Comparison of ENCODE assay signal across 8 cellular contexts in genomic region chr10:119663866-119664698, GRCh38. TPM values are rescaled to one million over a fixed set of nuclear protein-coding genes. Genes with fewer than 3 reads are reported as not detected.
A peak's percentile ranks its signal among the peaks of the same experiment; 100 is the strongest.
DNase-seq lines count a peak whose midpoint lies in the region; ATAC-seq and TF ChIP-seq lines count a peak whose summit lies in the region.

No MANE protein-coding gene starts in this region.

- no peak for DNase-seq in heart left ventricle
- no peak for DNase-seq in left ventricle myocardium superior
- DNase-seq in activated CD4-positive, alpha-beta T cell treated with anti-CD3 and anti-CD28 coated beads for 48 hours = peak; percentile 35
- no peak for DNase-seq in fibroblast of lung (ENCODE audit: low read depth in 2 of 2)
- no peak for DNase-seq in tibial artery
- no peak for DNase-seq in activated CD8-positive, alpha-beta memory T cell treated with anti-CD3 and anti-CD28 coated beads, Interleukin-2, amount 50 U/mL, for 4 hours

- ATAC-seq in heart left ventricle (no peak), left ventricle myocardium superior (no peak), HG03354 (IDR thresholded peaks at IDR 0.05; ENCODE audit: poor library complexity, severe bottlenecking, unreplicated experiment) (no peak), HG02798 (IDR thresholded peaks at IDR 0.05; ENCODE audit: poor library complexity, unreplicated experiment) (no peak)

- H4K20me1 ChIP-seq in fibroblast of lung (ENCODE audit: control insufficient read depth, extremely low read depth, insufficient read depth, low read length) = no peaks in the 10 kb centered on the region

- H2AFZ ChIP-seq in fibroblast of lung (ENCODE audit: low read length) = no peak overlapping the region

- peak overlapping the region in 1 of 12 donors; percentile 3 for H3K4me3 ChIP-seq in heart left ventricle
- peak overlapping the region in 2 of 4 experiments; percentile 18 to 29 for H3K4me3 ChIP-seq in fibroblast of lung (replicated peaks in 1 of 4; ENCODE audit: control extremely low read depth in 1 of 4, insufficient read depth in 1 of 4, low read depth in 3 of 4, low read length in 4 of 4)
- no peak overlapping the region for H3K4me3 ChIP-seq in tibial artery

- H3K79me2 ChIP-seq in fibroblast of lung (ENCODE audit: control insufficient read depth, insufficient read depth, low read length) = peaks cover 92% of the 10 kb centered on the region

- peaks cover 5 to 98% (median 73%) of the 10 kb centered on the region in 12 donors for H3K4me1 ChIP-seq in heart left ventricle
- peaks cover 57% of the 10 kb centered on the region for H3K4me1 ChIP-seq in fibroblast of lung (ENCODE audit: control insufficient read depth, extremely low read depth, insufficient read depth, low read length)
- H3K4me1 ChIP-seq in tibial artery = peaks cover 0 to 96% (median 71%) of the 10 kb centered on the region in 4 donors

- peak overlapping the region; percentile 40 for H3K9ac ChIP-seq in fibroblast of lung (ENCODE audit: insufficient read depth, low read length)

- TF ChIP-seq CTCF in heart left ventricle (IDR thresholded peaks at IDR 0.05) = no peak
- no peak for TF ChIP-seq CTCF in fibroblast of lung (conservative IDR thresholded peaks at IDR 0.05 in 1 of 2, IDR thresholded peaks at IDR 0.05 in 1 of 2; ENCODE audit: low read depth in 1 of 2, low read length in 2 of 2)
- TF ChIP-seq CTCF in tibial artery (IDR thresholded peaks at IDR 0.05) = no peak

- H3K4me2 ChIP-seq in fibroblast of lung (ENCODE audit: extremely low read depth, insufficient read depth, low read length) = peak overlapping the region; percentile 75

- H3K27me3 ChIP-seq in heart left ventricle = no peaks in the 10 kb centered on the region
- H3K27me3 ChIP-seq in fibroblast of lung (ENCODE audit: control insufficient read depth, insufficient read depth, low read length) = no peaks in the 10 kb centered on the region
- no peaks in the 10 kb centered on the region for H3K27me3 ChIP-seq in tibial artery

- H3K36me3 ChIP-seq in heart left ventricle (peaks cover 0 to 17% (median 0%) of the 10 kb centered on the region in 9 donors), fibroblast of lung (ENCODE audit: control insufficient read depth, insufficient read depth, low read length) (peaks cover 8% of the 10 kb centered on the region), tibial artery (peaks cover 0 to 5% (median 0%) of the 10 kb centered on the region in 3 donors)

- intact Hi-C loops in heart left ventricle (cut with DNase I) (no loop called here), left ventricle myocardium superior (cut with micrococcal nuclease) (no loop called here), tibial artery (cut with DNase I; ENCODE audit: low total_unique reads) (no loop called here)

- no peak for TF ChIP-seq POLR2A in heart left ventricle (IDR thresholded peaks at IDR 0.05)

- H3K27ac ChIP-seq in heart left ventricle (peak overlapping the region; percentile 29 to 99 (median 48)), fibroblast of lung (ENCODE audit: insufficient read depth, low read length) (peak overlapping the region; percentile 86), tibial artery (peak overlapping the region; percentile 41 to 45)

- H3K9me3 ChIP-seq in heart left ventricle (no peaks in the 10 kb centered on the region), fibroblast of lung (ENCODE audit: control insufficient read depth, insufficient read depth, low read depth, low read length) (no peaks in the 10 kb centered on the region), tibial artery (no peaks in the 10 kb centered on the region)

- 50 to 63% (median 54%) methylated on average over 12 of the region's 12 CpGs for WGBS in heart left ventricle, 4 donors

RNA-seq across cellular contexts. Expression of gene BAG3, which starts 12.9 kb away (rescaled TPM):
- total RNA-seq in heart left ventricle (100 to 1,000 TPM in 8 of 9 donors, 10 to 100 TPM in 1; 85.1 to 219 (median 141) TPM), left ventricle myocardium superior (151 TPM), fibroblast of lung (5.1 and 8.4 TPM in 2 replicates)
- polyA plus RNA-seq in heart left ventricle (100 to 1,000 TPM in 1 of 2 donors, 10 to 100 TPM in 1; 78.8 to 271 TPM), fibroblast of lung (20.0 and 20.9 TPM in 2 replicates)
- 63.0 and 69.7 TPM in 2 replicates for polyA plus RNA-seq in fibroblast of lung (2012)
- polyA minus RNA-seq in fibroblast of lung (ENCODE audit: low replicate concordance) = 29.3 and 32.8 TPM in 2 replicates
